Comparison of ENCODE assay signal across 29 cellular contexts in genomic region chr7:154638286-154638685, GRCh38.
"Had no signal": no experiment of that assay in that cellular context is flagged by ENCODE, and none has a peak within 500 bp of the region (broad histone marks: within the 10 kb centered on the region; RNA-seq: fewer than 3 reads in every experiment).

No MANE protein-coding gene starts in this region.

- H3K4me1 Mint-ChIP-seq: activated B cell treated with CpG ODN at 0.5 μM for 24 hours; activated T-helper 17 cell treated with anti-CD3 and anti-CD28 coated beads, Interleukin-2, amount 50 U/mL, for 72 hours; central memory CD8-positive, alpha-beta T cell; endodermal cell; T-helper 17 cell had no signal

- H3K4me3 Mint-ChIP-seq: activated B cell treated with CpG ODN at 0.5 μM for 24 hours; activated CD8-positive, alpha-beta T cell treated with anti-CD3 and anti-CD28 coated beads for 36 hours; activated naive CD8-positive, alpha-beta T cell; activated T-cell treated with anti-CD3 and anti-CD28 coated beads, Interleukin-2, amount 50 U/mL, for 4 hours; activated T-helper 17 cell treated with anti-CD3 and anti-CD28 coated beads, Interleukin-2, amount 50 U/mL, for 72 hours; central memory CD8-positive, alpha-beta T cell; dendritic cell treated with granulocyte-macrophage colony-stimulating factor and Interleukin-4, amounts not matched to agents 40 ng/mL and 50 ng/mL, for 4 days; endodermal cell; T-helper 17 cell; T-helper 2 cell treated with Interferon-gamma antibody and Interleukin-4, amounts not matched to agents 5 μg/mL and 100 μg/mL, for 36 hours had no signal

- H3K27ac ChIP-seq: brain microvascular endothelial cell, coronary artery, WERI-Rb-1 had no signal

- DNase-seq: activated B cell treated with CpG ODN at 0.5 μM for 24 hours; activated CD4-positive, alpha-beta T cell treated with anti-CD3 and anti-CD28 coated beads for 48 hours; activated CD4-positive, alpha-beta T cell treated with anti-CD3 and anti-CD28 coated beads, Interleukin-2, amount 50 U/mL, for 1 hour; activated CD4-positive, alpha-beta T cell treated with anti-CD3 and anti-CD28 coated beads, Interleukin-2, amount 50 U/mL, for 48 hours; activated CD8-positive, alpha-beta memory T cell treated with anti-CD3 and anti-CD28 coated beads for 24 hours; activated CD8-positive, alpha-beta T cell treated with anti-CD3 and anti-CD28 coated beads for 36 hours; activated effector memory CD4-positive, alpha-beta T cell treated with Interleukin-2 at 50 U/mL for 16 hours; activated gamma-delta T cell treated with Interleukin-2 at 50 U/mL for 16 hours; activated naive CD4-positive, alpha-beta T cell treated with anti-CD3 and anti-CD28 coated beads, Interleukin-2, amount 50 U/mL, for 16 hours; activated naive CD4-positive, alpha-beta T cell treated with Interleukin-2 at 50 U/mL for 16 hours; activated T-cell treated with anti-CD3 and anti-CD28 coated beads, Interleukin-2, amount 50 U/mL, for 4 hours; amniotic stem cell; brain microvascular endothelial cell; dorsolateral prefrontal cortex; effector memory CD4-positive, alpha-beta T cell; endodermal cell; foreskin fibroblast; T-helper 1 cell; T-helper 17 cell; T1000; WERI-Rb-1 had no signal

- H3K36me3 ChIP-seq: brain microvascular endothelial cell, WERI-Rb-1 had no signal

- ATAC-seq: activated CD4-positive, CD25-positive, alpha-beta regulatory T cell treated with anti-CD3 and anti-CD28 coated beads, Interleukin-2, amount 50 U/mL, for 24 hours; activated CD8-positive, alpha-beta T cell treated with anti-CD3 and anti-CD28 coated beads for 36 hours; activated T-cell treated with anti-CD3 and anti-CD28 coated beads, Interleukin-2, amount 50 U/mL, for 4 hours; activated T-helper 17 cell treated with anti-CD3 and anti-CD28 coated beads, Interleukin-2, amount 50 U/mL, for 72 hours; esophagus mucosa; T-helper 17 cell had no signal

- H3K4me3 ChIP-seq: coronary artery, dorsolateral prefrontal cortex had no signal

- H3K27me3 ChIP-seq: brain microvascular endothelial cell, dorsolateral prefrontal cortex had no signal

- H3K27ac Mint-ChIP-seq: activated B cell treated with CpG ODN at 0.5 μM for 24 hours; activated CD8-positive, alpha-beta T cell treated with anti-CD3 and anti-CD28 coated beads for 36 hours; activated naive CD8-positive, alpha-beta T cell; activated T-helper 17 cell treated with anti-CD3 and anti-CD28 coated beads, Interleukin-2, amount 50 U/mL, for 72 hours; dendritic cell treated with granulocyte-macrophage colony-stimulating factor and Interleukin-4, amounts not matched to agents 40 ng/mL and 50 ng/mL, for 4 days; endodermal cell; T-helper 17 cell; T-helper 2 cell treated with Interferon-gamma antibody and Interleukin-4, amounts not matched to agents 5 μg/mL and 100 μg/mL, for 36 hours had no signal

- H3K36me3 Mint-ChIP-seq: activated naive CD8-positive, alpha-beta T cell had no signal

- H3K27me3 Mint-ChIP-seq: activated B cell treated with CpG ODN at 0.5 μM for 24 hours; activated CD8-positive, alpha-beta T cell treated with anti-CD3 and anti-CD28 coated beads for 36 hours; activated naive CD8-positive, alpha-beta T cell; activated T-helper 17 cell treated with anti-CD3 and anti-CD28 coated beads, Interleukin-2, amount 50 U/mL, for 72 hours; central memory CD8-positive, alpha-beta T cell; dendritic cell treated with granulocyte-macrophage colony-stimulating factor and Interleukin-4, amounts not matched to agents 40 ng/mL and 50 ng/mL, for 4 days; T-helper 17 cell had no signal
